ENCODE assay signal across 14 cellular contexts in the genomic region with DNA sequence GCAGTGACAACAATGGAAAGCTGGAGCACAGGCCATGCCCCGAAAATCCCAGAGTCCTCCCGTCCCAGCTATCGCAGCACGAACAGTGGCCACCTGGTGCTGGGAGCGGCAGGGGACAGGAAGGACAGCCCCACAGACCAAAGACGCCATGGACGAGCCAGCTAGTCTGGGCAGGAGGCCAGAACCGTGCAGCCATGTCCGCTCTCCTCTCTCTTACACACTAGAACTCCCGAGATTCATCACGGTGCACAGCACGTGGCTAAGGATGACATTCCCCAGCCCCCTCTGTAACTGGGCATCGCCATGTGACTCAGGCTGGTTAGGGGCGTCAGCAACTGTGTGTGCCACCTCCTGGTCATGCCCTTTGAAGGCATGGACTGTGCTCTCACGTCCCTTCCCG. TPM values are rescaled to one million over a fixed set of nuclear protein-coding genes. Genes with fewer than 3 reads are reported as not detected.
DNase-seq lines count a peak whose midpoint lies in the region; ATAC-seq and TF ChIP-seq lines count a peak whose summit lies in the region.
"Had no signal": no experiment of that assay in that cellular context is flagged by ENCODE, and none has a peak within 500 bp of the region (broad histone marks: within the 10 kb centered on the region; RNA-seq: fewer than 3 reads in every experiment).

No MANE protein-coding gene starts in this region.

- 62 to 71% methylated on average over 16 of the region's 16 CpGs for WGBS in testis, 2 donors

- H3K27ac Mint-ChIP-seq in neural crest cell (ENCODE audit: unreplicated experiment) = no peak overlapping the region
- H3K27ac Mint-ChIP-seq: activated T-cell treated with anti-CD3 and anti-CD28 coated beads, Interleukin-2, amount 50 U/mL, for 72 hours; T-cell had no signal

- H4K20me1 ChIP-seq in fibroblast of lung (ENCODE audit: control insufficient read depth, extremely low read depth, insufficient read depth, low read length) = no peaks in the 10 kb centered on the region

- H3K27me3 ChIP-seq in fibroblast of lung (ENCODE audit: control insufficient read depth, insufficient read depth, low read length) (no peaks in the 10 kb centered on the region), testis (no peaks in the 10 kb centered on the region)

- H2AFZ ChIP-seq in fibroblast of lung (ENCODE audit: low read length) = peak overlapping the region; percentile 44

- H3K4me1 ChIP-seq in fibroblast of lung (ENCODE audit: control insufficient read depth, extremely low read depth, insufficient read depth, low read length) (no peaks in the 10 kb centered on the region), testis (peaks cover 37% of the 10 kb centered on the region)

- H3K27ac ChIP-seq in fibroblast of lung (ENCODE audit: insufficient read depth, low read length) (no peak overlapping the region), testis (peak overlapping the region in 1 of 2 donors; percentile 43)

- H3K9ac ChIP-seq in fibroblast of lung (ENCODE audit: insufficient read depth, low read length) = no peak overlapping the region

- H3K4me1 Mint-ChIP-seq in neural crest cell = peaks cover 14% of the 10 kb centered on the region

- no peak for TF ChIP-seq POLR2A in testis (IDR thresholded peaks at IDR 0.05)

- intact Hi-C loops in testis (cut with DNase I; ENCODE audit: low total_unique reads) = no loop called here

- H3K36me3 Mint-ChIP-seq in neural crest cell (ENCODE audit: low read depth) = no peaks in the 10 kb centered on the region

- peak; percentile 24 for DNase-seq in AG20443 (ENCODE audit: low spot score)
- DNase-seq in NCI-H2029 treated with DMSO at 0.1 percent for 48 hours (lab: John Stamatoyannopoulos, UW) = peak; percentile 76
- DNase-seq in fibroblast of lung (ENCODE audit: low read depth in 2 of 2) = no peak
- DNase-seq in neural crest cell (ENCODE audit: low read depth, low spot score) = no peak
- DNase-seq in testis = no peak
- DNase-seq in NCI-H2081 treated with DMSO at 0.1 percent for 48 hours (lab: John Stamatoyannopoulos, UW) = no peak
- DNase-seq: activated CD4-positive, alpha-beta T cell treated with anti-CD3 and anti-CD28 coated beads for 1 hour; activated T-cell treated with anti-CD3 and anti-CD28 coated beads, Interleukin-2, amount 50 U/mL, for 72 hours; Karpas-422; stimulated activated CD8-positive, alpha-beta memory T cell treated with anti-CD3 and anti-CD28 coated beads, Interleukin-4, amount 100 ng/mL, for 48 hours; T-cell had no signal

- H3K27me3 Mint-ChIP-seq in neural crest cell (ENCODE audit: low read depth) = no peaks in the 10 kb centered on the region
- H3K27me3 Mint-ChIP-seq: T-cell had no signal

- H3K79me2 ChIP-seq in fibroblast of lung (ENCODE audit: control insufficient read depth, insufficient read depth, low read length) = no peaks in the 10 kb centered on the region

- H3K9me3 ChIP-seq in fibroblast of lung (ENCODE audit: control insufficient read depth, insufficient read depth, low read depth, low read length) (no peaks in the 10 kb centered on the region), testis (no peaks in the 10 kb centered on the region)

- H3K36me3 ChIP-seq in fibroblast of lung (ENCODE audit: control insufficient read depth, insufficient read depth, low read length) = peaks cover 2% of the 10 kb centered on the region
- H3K36me3 ChIP-seq in testis (ENCODE audit: low read depth, missing control alignments) = no peaks in the 10 kb centered on the region

- H3K4me3 ChIP-seq in fibroblast of lung (replicated peaks in 1 of 4; ENCODE audit: control extremely low read depth in 1 of 4, insufficient read depth in 1 of 4, low read depth in 3 of 4, low read length in 4 of 4) (no peak overlapping the region), testis (no peak overlapping the region)

- no peaks in the 10 kb centered on the region for H3K9me3 Mint-ChIP-seq in neural crest cell
- H3K9me3 Mint-ChIP-seq: activated T-cell treated with anti-CD3 and anti-CD28 coated beads, Interleukin-2, amount 50 U/mL, for 72 hours; T-cell had no signal

- TF ChIP-seq CTCF in fibroblast of lung (conservative IDR thresholded peaks at IDR 0.05 in 1 of 2, IDR thresholded peaks at IDR 0.05 in 1 of 2; ENCODE audit: low read depth in 1 of 2, low read length in 2 of 2) (no peak), neural crest cell (conservative IDR thresholded peaks at IDR 0.05) (no peak), testis (IDR thresholded peaks at IDR 0.05) (no peak)

- H3K4me3 Mint-ChIP-seq in neural crest cell = peak overlapping the region; percentile 11
- H3K4me3 Mint-ChIP-seq: activated T-cell treated with anti-CD3 and anti-CD28 coated beads, Interleukin-2, amount 50 U/mL, for 72 hours; T-cell had no signal

- ATAC-seq in HG03521 (IDR thresholded peaks at IDR 0.05; ENCODE audit: unreplicated experiment) (no peak), HG03159 (IDR thresholded peaks at IDR 0.05; ENCODE audit: unreplicated experiment) (no peak)
- ATAC-seq: activated T-cell treated with anti-CD3 and anti-CD28 coated beads, Interleukin-2, amount 50 U/mL, for 72 hours; T-cell had no signal

- no peak overlapping the region for H3K4me2 ChIP-seq in fibroblast of lung (ENCODE audit: extremely low read depth, insufficient read depth, low read length)

RNA-seq across cellular contexts. Expression of a gene that starts 4.6 kb away (rescaled TPM):
- total RNA-seq in fibroblast of lung = 8.0 and 8.3 TPM in 2 replicates
- 6.5 and 7.7 TPM in 2 replicates for polyA plus RNA-seq in fibroblast of lung
- 6.0 and 7.3 TPM in 2 replicates for polyA plus RNA-seq in fibroblast of lung (2012)
- polyA minus RNA-seq in fibroblast of lung (ENCODE audit: low replicate concordance) = 5.5 and 7.2 TPM in 2 replicates
- total RNA-seq in neural crest cell = 11.1 and 11.7 TPM in 2 replicates
- total RNA-seq in testis = 10 to 100 TPM; 11.0 to 12.2 TPM
- polyA plus RNA-seq in testis (ENCODE audit: insufficient read depth, low read depth, low replicate concordance) = 6.0 TPM

RNA-seq across cellular contexts. Expression of a gene that starts 17.6 kb away (rescaled TPM):
- total RNA-seq in fibroblast of lung = under 0.01 TPM in 2 replicates
- polyA plus RNA-seq in fibroblast of lung = 0.01 TPM in 1 of 2 replicates, not detected in the other
- 0.03 and 0.05 TPM in 2 replicates for polyA plus RNA-seq in fibroblast of lung (2012)
- not detected in 2 replicates for polyA minus RNA-seq in fibroblast of lung (ENCODE audit: low replicate concordance)
- total RNA-seq in neural crest cell = 0.02 TPM in 1 of 2 replicates, not detected in the other
- total RNA-seq in testis = 1 to 10 TPM; 3.4 to 5.0 TPM
- 10.4 TPM for polyA plus RNA-seq in testis (ENCODE audit: insufficient read depth, low read depth, low replicate concordance)
- total RNA-seq: activated T-cell treated with anti-CD3 and anti-CD28 coated beads, Interleukin-2, amount 50 U/mL, for 72 hours; glomerular endothelial cell; T-cell had no signal

RNA-seq across cellular contexts. Expression of a gene that starts 22.3 kb away (rescaled TPM):
- total RNA-seq in fibroblast of lung = 24.9 and 27.6 TPM in 2 replicates
- 17.6 and 34.3 TPM in 2 replicates for polyA plus RNA-seq in fibroblast of lung
- polyA plus RNA-seq in fibroblast of lung (2012) = 19.4 and 34.0 TPM in 2 replicates
- 26.1 and 48.7 TPM in 2 replicates for polyA minus RNA-seq in fibroblast of lung (ENCODE audit: low replicate concordance)
- total RNA-seq in neural crest cell = 34.8 and 39.6 TPM in 2 replicates
- 10 to 100 TPM; 36.4 to 44.2 TPM for total RNA-seq in testis
- polyA plus RNA-seq in testis (ENCODE audit: insufficient read depth, low read depth, low replicate concordance) = 15.7 TPM

RNA-seq across cellular contexts. Expression of a gene that starts 51.2 kb away (rescaled TPM):
- total RNA-seq in fibroblast of lung (0.26 and 2.0 TPM in 2 replicates), neural crest cell (67.6 and 69.2 TPM in 2 replicates), testis (1 to 10 TPM; 9.0 to 10.0 TPM)
- polyA plus RNA-seq in fibroblast of lung (3.6 and 13.7 TPM in 2 replicates), testis (ENCODE audit: insufficient read depth, low read depth, low replicate concordance) (22.9 TPM)
- polyA plus RNA-seq in fibroblast of lung (2012) = 4.1 and 15.7 TPM in 2 replicates
- 0.71 and 7.7 TPM in 2 replicates for polyA minus RNA-seq in fibroblast of lung (ENCODE audit: low replicate concordance)

Comparison
In these comparisons a context has a peak if more than half of its experiments do, and no peak if none do; other contexts are left out.
1. DNase-seq: peak in AG20443 (single experiment) and NCI-H2029 treated with DMSO at 0.1 percent for 48 hours (single experiment); none in fibroblast of lung (0 of 2), neural crest cell (single experiment), testis (single experiment) and NCI-H2081 treated with DMSO at 0.1 percent for 48 hours (single experiment).